ENCODE assay signal across 22 cellular contexts in the genomic region with DNA sequence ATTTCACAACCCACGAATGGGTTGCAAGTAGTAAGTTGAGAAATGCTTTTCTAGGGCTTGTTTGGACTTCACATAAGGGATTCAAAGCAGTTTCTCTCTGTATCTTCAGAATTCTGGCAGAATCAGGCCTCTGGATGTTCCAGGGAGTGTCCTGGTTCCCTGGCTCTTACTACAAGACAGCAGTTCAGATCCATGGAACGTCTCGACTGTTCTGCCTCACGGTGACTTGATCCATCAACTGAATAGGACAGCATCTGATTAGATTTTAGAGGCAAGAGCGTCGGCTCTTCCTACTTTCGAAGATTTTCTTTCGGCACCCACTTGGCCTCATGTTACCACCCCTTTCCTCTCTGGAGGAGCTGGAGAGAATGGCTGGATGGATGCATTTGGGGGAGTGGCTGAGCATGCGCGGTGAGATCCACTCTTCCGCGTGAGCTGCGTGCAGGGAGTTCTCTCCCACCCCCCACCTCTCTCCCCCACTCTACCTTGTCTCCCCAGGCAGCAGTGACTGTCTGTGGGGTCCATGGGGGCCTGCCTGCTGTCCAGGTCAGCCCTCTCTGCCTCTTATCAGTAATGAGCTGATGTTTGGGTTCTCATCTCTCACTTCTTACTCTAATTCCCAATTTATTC.
DNase-seq lines count a peak whose midpoint lies in the region; FAIRE-seq and TF ChIP-seq lines count a peak whose summit lies in the region.
"Had no signal": no experiment of that assay in that cellular context is flagged by ENCODE, and none has a peak within 500 bp of the region (broad histone marks: within the 10 kb centered on the region; RNA-seq: fewer than 3 reads in every experiment).

No MANE protein-coding gene starts in this region.

- peaks cover 13% of the 10 kb centered on the region for H3K27me3 Mint-ChIP-seq in endodermal cell (ENCODE audit: insufficient read depth)
- peaks cover 1 to 2% of the 10 kb centered on the region in 2 donors for H3K27me3 Mint-ChIP-seq in CD4-positive, alpha-beta memory T cell

- H3K4me1 ChIP-seq in Peyer's patch (no peaks in the 10 kb centered on the region), endodermal cell (ENCODE audit: control insufficient read depth, insufficient read depth, low read length) (no peaks in the 10 kb centered on the region), muscle layer of duodenum (ENCODE audit: control insufficient read depth in 1 of 2, insufficient read depth in 2 of 2, low read length in 2 of 2) (peaks cover 0 to under 1% of the 10 kb centered on the region in 2 donors)
- no peaks in the 10 kb centered on the region for H3K4me1 ChIP-seq in CD4-positive, alpha-beta memory T cell (ENCODE audit: insufficient read depth, low read length)
- H3K4me1 ChIP-seq: BLaER1 had no signal

- no peak overlapping the region for H3K27ac Mint-ChIP-seq in endodermal cell
- no peak overlapping the region for H3K27ac Mint-ChIP-seq in CD4-positive, alpha-beta memory T cell
- H3K27ac Mint-ChIP-seq: CD8-positive, alpha-beta memory T cell; HFFc6 had no signal

- TF ChIP-seq CTCF in Peyer's patch (IDR thresholded peaks at IDR 0.05) (no peak), endodermal cell (conservative IDR thresholded peaks at IDR 0.05) (no peak)

- no peaks in the 10 kb centered on the region for H3K4me1 Mint-ChIP-seq in endodermal cell
- H3K4me1 Mint-ChIP-seq in CD4-positive, alpha-beta memory T cell, result no peaks in the 10 kb centered on the region
- H3K4me1 Mint-ChIP-seq: CD8-positive, alpha-beta memory T cell had no signal

- H3K36me3 Mint-ChIP-seq in endodermal cell (ENCODE audit: low read depth), result no peaks in the 10 kb centered on the region
- peaks cover 0 to 3% of the 10 kb centered on the region in 2 donors for H3K36me3 Mint-ChIP-seq in CD4-positive, alpha-beta memory T cell
- H3K36me3 Mint-ChIP-seq: CD8-positive, alpha-beta memory T cell had no signal

- POLR2A ChIA-PET in CD4-positive, alpha-beta memory T cell (lab: Charles Lee; ENCODE audit: partially characterized antibody), result no interaction called here

- no peak for FAIRE-seq in H54 (lab: Jason Lieb, UNC)
- FAIRE-seq: A204.1, D721Med had no signal

- CTCF ChIA-PET in CD4-positive, alpha-beta memory T cell (lab: Charles Lee; ENCODE audit: partially characterized antibody), result no interaction called here

- DNase-seq in Peyer's patch (no peak), endodermal cell (peak; percentile 11), substantia nigra (lab: John Stamatoyannopoulos, UW) (no peak), NCI-H2107 (lab: John Stamatoyannopoulos, UW) (no peak), H54 (ENCODE audit: insufficient read length, low spot score) (no peak), NCI-H1436 (lab: John Stamatoyannopoulos, UW) (no peak)
- DNase-seq in CD4-positive, alpha-beta memory T cell, result no peak
- DNase-seq: CD8-positive, alpha-beta memory T cell; DMS79; HFFc6; Kasumi-1; MM.1S; NCI-H1105 treated with DMSO at 0.1 percent for 48 hours; NCI-H187; NCI-H446 treated with DMSO at 0.1 percent for 48 hours; NK-92 treated with Interleukin-12 subunit alpha and Interleukin-12 subunit beta, amount 100 ng/mL, for 24 hours; OCI-M1; RPMI8226 had no signal

- H3K9me3 Mint-ChIP-seq in endodermal cell, result peaks cover 18% of the 10 kb centered on the region
- H3K9me3 Mint-ChIP-seq in CD4-positive, alpha-beta memory T cell, result peaks cover 0 to 22% (median 15%) of the 10 kb centered on the region in 8 donors

- no peaks in the 10 kb centered on the region for H3K27me3 ChIP-seq in Peyer's patch
- H3K27me3 ChIP-seq in endodermal cell (ENCODE audit: control insufficient read depth, insufficient read depth, low read length, poor library complexity, severe bottlenecking), result no peaks in the 10 kb centered on the region
- no peaks in the 10 kb centered on the region for H3K27me3 ChIP-seq in muscle layer of duodenum (ENCODE audit: low read depth, low read length)
- no peaks in the 10 kb centered on the region for H3K27me3 ChIP-seq in CD4-positive, alpha-beta memory T cell (ENCODE audit: insufficient read depth, low read length)
- H3K27me3 ChIP-seq: BLaER1 had no signal

- H3K4me3 Mint-ChIP-seq in endodermal cell, result no peak overlapping the region
- no peak overlapping the region for H3K4me3 Mint-ChIP-seq in CD4-positive, alpha-beta memory T cell
- H3K4me3 Mint-ChIP-seq: CD8-positive, alpha-beta memory T cell; HFFc6 had no signal

- 93 to 99% methylated on average over 7 to 13 of the region's 13 CpGs for WGBS in endodermal cell (ENCODE audit: insufficient coverage in 1 of 2, insufficient read length in 1 of 2), 2 experiments

- no peak overlapping the region for H3K9ac ChIP-seq in endodermal cell (ENCODE audit: extremely low read depth, low read length, poor library complexity, severe bottlenecking)
- H3K9ac ChIP-seq: BLaER1 had no signal

- H3K9me3 ChIP-seq in Peyer's patch, result peaks cover 0 to 11% (median 0%) of the 10 kb centered on the region in 4 donors
- H3K9me3 ChIP-seq in endodermal cell (ENCODE audit: control insufficient read depth, low read length), result peaks cover 20% of the 10 kb centered on the region
- H3K9me3 ChIP-seq in muscle layer of duodenum (ENCODE audit: control insufficient read depth in 1 of 2, low read length in 2 of 2), result peaks cover 7 to 13% of the 10 kb centered on the region in 2 donors
- no peaks in the 10 kb centered on the region for H3K9me3 ChIP-seq in CD4-positive, alpha-beta memory T cell (ENCODE audit: control insufficient read depth in 1 of 2, low read length in 2 of 2)

- no peak for TF ChIP-seq POLR2A in Peyer's patch (IDR thresholded peaks at IDR 0.05)
- no peak for TF ChIP-seq POLR2A in H54 (IDR thresholded peaks at IDR 0.05; ENCODE audit: low read depth, low read length)

- H3K4me3 ChIP-seq in Peyer's patch (no peak overlapping the region), endodermal cell (ENCODE audit: low read length) (no peak overlapping the region), muscle layer of duodenum (ENCODE audit: low read depth in 1 of 2, low read length in 2 of 2) (no peak overlapping the region)
- H3K4me3 ChIP-seq in CD4-positive, alpha-beta memory T cell (ENCODE audit: low read length in 2 of 2), result no peak overlapping the region
- H3K4me3 ChIP-seq: BLaER1 had no signal

- intact Hi-C loops in CD4-positive, alpha-beta memory T cell (cut with micrococcal nuclease), result no loop called here

- H3K36me3 ChIP-seq in Peyer's patch (no peaks in the 10 kb centered on the region), endodermal cell (ENCODE audit: control insufficient read depth, insufficient read depth, low read length) (no peaks in the 10 kb centered on the region), muscle layer of duodenum (ENCODE audit: control insufficient read depth in 1 of 2, insufficient read depth in 2 of 2, low read length in 2 of 2) (no peaks in the 10 kb centered on the region)
- no peaks in the 10 kb centered on the region for H3K36me3 ChIP-seq in CD4-positive, alpha-beta memory T cell (ENCODE audit: insufficient read depth, low read length)
- H3K36me3 ChIP-seq: BLaER1 had no signal

- H3K27ac ChIP-seq in Peyer's patch (peak overlapping the region in 3 of 4 donors; percentile 28 to 71 (median 64)), endodermal cell (ENCODE audit: low read depth, low read length) (no peak overlapping the region), muscle layer of duodenum (ENCODE audit: low read length) (peak overlapping the region; percentile 19), substantia nigra (ENCODE audit: low read depth, low read length, poor library complexity, severe bottlenecking) (peak overlapping the region; percentile 76)
- H3K27ac ChIP-seq in CD4-positive, alpha-beta memory T cell (ENCODE audit: low read depth, low read length), result no peak overlapping the region
- H3K27ac ChIP-seq: BLaER1 had no signal

Comparison
In these comparisons a context has a peak if more than half of its experiments do, and no peak if none do; other contexts are left out.
1. H3K27ac ChIP-seq: peak in Peyer's patch (3 of 4), muscle layer of duodenum (single experiment) and substantia nigra (single experiment); none in endodermal cell (single experiment) and CD4-positive, alpha-beta memory T cell (single experiment).